In genomic region chr19:1812426-1813196, GRCh38 we compare ENCODE assay signal across 8 cellular contexts. TPM values are rescaled to one million over a fixed set of nuclear protein-coding genes. Genes with fewer than 3 reads are reported as not detected.
DNase-seq lines count a peak whose midpoint lies in the region; ATAC-seq and TF ChIP-seq lines count a peak whose summit lies in the region.

No MANE protein-coding gene starts in this region.

- no peaks in the 10 kb centered on the region for H4K20me1 ChIP-seq in hepatocyte (ENCODE audit: insufficient read depth, poor library complexity, severe bottlenecking)

- no peaks in the 10 kb centered on the region for H3K9me3 ChIP-seq in ascending aorta
- H3K9me3 ChIP-seq in hepatocyte (ENCODE audit: low read depth): no peaks in the 10 kb centered on the region

- 1% methylated on average over 22 of the region's 47 CpGs for WGBS in hepatocyte (ENCODE audit: low lambda C conversion rate, missing lambda C conversion rate)

- no peaks in the 10 kb centered on the region for H3K79me2 ChIP-seq in hepatocyte

- TF ChIP-seq CTCF in GM13976 (IDR thresholded peaks at IDR 0.05; ENCODE audit: borderline replicate concordance, control extremely low read depth, extremely low read depth, insufficient read depth, missing control alignments): peak; percentile 52
- peak in 2 of 3 experiments; percentile 55 to 58 for TF ChIP-seq CTCF in ascending aorta (IDR thresholded peaks at IDR 0.05)
- peak; percentile 58 for TF ChIP-seq CTCF in hepatocyte (IDR thresholded peaks at IDR 0.05; ENCODE audit: poor library complexity)

- intact Hi-C loops in ascending aorta (cut with DNase I): loop anchor here (1.0 kb wide), 1 partner anchor 160 kb away; the partner anchor contains the start of gene TCF3

- peaks cover 28 to 29% of the 10 kb centered on the region in 2 donors for H3K36me3 ChIP-seq in ascending aorta
- no peaks in the 10 kb centered on the region for H3K36me3 ChIP-seq in hepatocyte (replicated peaks; ENCODE audit: insufficient read depth, low read depth)

- peak overlapping the region; percentile 95 for H3K4me2 ChIP-seq in hepatocyte

- in situ Hi-C loops in GM13976 (cut with MboI; ENCODE audit: low sequenced_read_pairs, unreplicated experiment): no loop called here

- DNase-seq in GM13976 (ENCODE audit: low spot score) (peak; percentile 95), NCI-H1436 (lab: John Stamatoyannopoulos, UW) (peak; percentile 84), T-helper 2 cell (peak; percentile 68 to 98 (median 78)), ascending aorta (ENCODE audit: low spot score in 2 of 2) (peak; percentile 84 to 96), hepatocyte (ENCODE audit: low spot score) (peak; percentile 93), retina (peak; percentile 94), cortex of kidney (lab: John Stamatoyannopoulos, UW) (no peak)

- no peaks in the 10 kb centered on the region for H3K9me2 ChIP-seq in hepatocyte (replicated peaks; ENCODE audit: insufficient read depth)

- H3K4me1 ChIP-seq in ascending aorta (peaks cover 4 to 13% of the 10 kb centered on the region in 2 donors), hepatocyte (ENCODE audit: insufficient read depth) (peaks cover 5% of the 10 kb centered on the region)

- peak overlapping the region; percentile 65 to 78 for H3K27ac ChIP-seq in ascending aorta
- H3K27ac ChIP-seq in hepatocyte: no peak overlapping the region

- no peaks in the 10 kb centered on the region for H3K27me3 ChIP-seq in ascending aorta
- H3K27me3 ChIP-seq in hepatocyte: no peaks in the 10 kb centered on the region

- H3K4me3 ChIP-seq in ascending aorta: peak overlapping the region; percentile 59 to 67
- H3K4me3 ChIP-seq in hepatocyte: peak overlapping the region; percentile 41

- H2AFZ ChIP-seq in hepatocyte: peak overlapping the region; percentile 79

- peak; percentile 63 for ATAC-seq in HG02840 (IDR thresholded peaks at IDR 0.05; ENCODE audit: low FRiP score, unreplicated experiment)

RNA-seq across cellular contexts. Expression of gene ATP8B3, which starts 0.5 kb away (rescaled TPM):
- total RNA-seq in ascending aorta (0.11 TPM), hepatocyte (1.4 and 1.7 TPM in 2 replicates)
- polyA plus RNA-seq in hepatocyte: 2.4 and 3.1 TPM in 2 replicates

RNA-seq across cellular contexts. Expression of gene REXO1, which starts 35.7 kb away (rescaled TPM):
- 45.1 TPM for total RNA-seq in ascending aorta
- total RNA-seq in hepatocyte: 13.2 and 13.4 TPM in 2 replicates
- 22.8 and 26.2 TPM in 2 replicates for polyA plus RNA-seq in hepatocyte

RNA-seq across cellular contexts. Expression of gene KLF16, which starts 50.8 kb away (rescaled TPM):
- total RNA-seq in ascending aorta: 15.2 TPM
- 3.4 and 6.4 TPM in 2 replicates for total RNA-seq in hepatocyte
- polyA plus RNA-seq in hepatocyte: 14.3 and 16.0 TPM in 2 replicates

RNA-seq across cellular contexts. Expression of gene ONECUT3, which starts 59.3 kb away (rescaled TPM):
- not detected for total RNA-seq in ascending aorta
- 0.03 and 0.08 TPM in 2 replicates for total RNA-seq in hepatocyte
- polyA plus RNA-seq in hepatocyte: 0.06 and 0.09 TPM in 2 replicates
